ENCODE assay signal across 8 cellular contexts in genomic region chr7:121394709-121395140, GRCh38.
A peak's percentile ranks its signal among the peaks of the same experiment; 100 is the strongest.
DNase-seq lines count a peak whose midpoint lies in the region; ATAC-seq, FAIRE-seq and TF ChIP-seq lines count a peak whose summit lies in the region.

No MANE protein-coding gene starts in this region.

- H3K36me3 ChIP-seq in neuron (ENCODE audit: insufficient read depth, low read length): peaks cover 5% of the 10 kb centered on the region

- ATAC-seq in HG03439 (IDR thresholded peaks at IDR 0.05; ENCODE audit: unreplicated experiment): peak; percentile 21
- ATAC-seq in GM19397 (IDR thresholded peaks at IDR 0.05; ENCODE audit: unreplicated experiment): no peak

- in situ Hi-C loops in astrocyte of the cerebellum (cut with HindIII; ENCODE audit: low sequenced_read_pairs): no loop called here

- H3K9me3 ChIP-seq in neuron (ENCODE audit: low read length): peaks cover 8% of the 10 kb centered on the region

- peak; percentile 1 for DNase-seq in GM18507 (ENCODE audit: extremely low spot score, insufficient read length, low read depth)
- no peak for DNase-seq in astrocyte of the cerebellum (ENCODE audit: low read depth)
- DNase-seq in NCI-H526 (lab: John Stamatoyannopoulos, UW): no peak
- no peak for DNase-seq in NCI-H2029 (lab: John Stamatoyannopoulos, UW)
- no peak for DNase-seq in NCI-H82 (lab: John Stamatoyannopoulos, UW)

- no peak for TF ChIP-seq CTCF in astrocyte of the cerebellum (IDR thresholded peaks at IDR 0.05; ENCODE audit: low read depth, low read length, missing control alignments)

- H3K27me3 ChIP-seq in neuron (ENCODE audit: insufficient read depth, low read length): no peaks in the 10 kb centered on the region

- FAIRE-seq in GM18507 (lab: Jason Lieb, UNC): peak; percentile 67

- peak overlapping the region; percentile 61 for H3K4me3 ChIP-seq in astrocyte of the cerebellum (ENCODE audit: low read depth, low read length)
- peak overlapping the region; percentile 81 for H3K4me3 ChIP-seq in neuron (ENCODE audit: low read length)

- H2AFZ ChIP-seq in neuron (ENCODE audit: low read depth, low read length): no peak overlapping the region

- H3K4me1 ChIP-seq in neuron (ENCODE audit: insufficient read depth, low read length): peaks cover 12% of the 10 kb centered on the region
